Comparison of ENCODE assay signal across 8 cellular contexts in the genomic region with DNA sequence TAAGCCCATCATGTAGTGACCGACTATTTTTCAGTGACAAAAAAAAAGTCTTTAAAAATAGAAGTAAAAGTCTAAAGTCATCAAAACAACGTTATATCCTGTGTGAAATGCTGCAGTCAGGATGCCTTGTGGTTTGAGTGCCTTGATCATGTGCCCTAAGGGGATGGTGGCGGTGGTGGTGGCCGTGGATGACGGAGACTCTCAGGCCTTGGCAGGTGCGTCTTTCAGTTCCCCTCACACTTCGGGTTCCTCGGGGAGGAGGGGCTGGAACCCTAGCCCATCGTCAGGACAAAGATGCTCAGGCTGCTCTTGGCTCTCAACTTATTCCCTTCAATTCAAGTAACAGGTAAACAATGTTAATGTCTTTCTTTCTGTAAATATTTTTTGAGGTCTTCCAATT. TPM values are rescaled to one million over a fixed set of nuclear protein-coding genes. Genes with fewer than 3 reads are reported as not detected.
A peak's percentile ranks its signal among the peaks of the same experiment; 100 is the strongest.
DNase-seq lines count a peak whose midpoint lies in the region; ATAC-seq and TF ChIP-seq lines count a peak whose summit lies in the region.

A gene (plus strand): TSS at position 237 of the 400 bp plus-strand sequence. CDS start 58 bp downstream, at position 295.

- no peaks in the 10 kb centered on the region for H3K4me1 ChIP-seq in lower lobe of right lung
- H3K4me1 ChIP-seq in SK-N-SH (ENCODE audit: control insufficient read depth in 1 of 2, insufficient read depth in 2 of 2, low read depth in 1 of 2, low read length in 1 of 2), result no peaks in the 10 kb centered on the region
- H3K4me1 ChIP-seq in foreskin keratinocyte, result no peaks in the 10 kb centered on the region

- POLR2A ChIA-PET in activated CD4-positive, alpha-beta memory T cell treated with anti-CD3 and anti-CD28 coated beads, Interleukin-2, amount 10 ng/mL, durations not matched to agents 7 days and 5 days (lab: Charles Lee), result interaction anchor here (0.9 to 21.4 kb wide), 20 partner anchors 11 to 796 kb away, joined by 3 to 859 read pairs (median 5); a partner anchor contains a TSS
- POLR2A ChIA-PET in SK-N-SH (lab: Yijun Ruan, JAX), result no interaction called here

- WGBS in SK-N-SH (ENCODE audit: low lambda C conversion rate), result 80% methylated on average over 9 of the region's 9 CpGs

- no peaks in the 10 kb centered on the region for H4K20me1 ChIP-seq in SK-N-SH (ENCODE audit: insufficient read depth)

- H3K4me1 Mint-ChIP-seq in activated CD4-positive, alpha-beta memory T cell treated with anti-CD3 and anti-CD28 coated beads, Interleukin-2, amount 10 ng/mL, durations not matched to agents 7 days and 5 days, result peaks cover 46% of the 10 kb centered on the region

- H3K9me3 Mint-ChIP-seq in activated CD4-positive, alpha-beta memory T cell treated with anti-CD3 and anti-CD28 coated beads, Interleukin-2, amount 10 ng/mL, durations not matched to agents 7 days and 5 days, result peaks cover 3% of the 10 kb centered on the region

- H3K27me3 Mint-ChIP-seq in activated CD4-positive, alpha-beta memory T cell treated with anti-CD3 and anti-CD28 coated beads, Interleukin-2, amount 10 ng/mL, durations not matched to agents 7 days and 5 days, result no peaks in the 10 kb centered on the region

- TF ChIP-seq EP300 in SK-N-SH (IDR thresholded peaks at IDR 0.05; ENCODE audit: borderline replicate concordance in 1 of 2, low read depth in 1 of 2, low read length in 1 of 2), result no peak

- TF ChIP-seq CTCF in lower lobe of right lung (IDR thresholded peaks at IDR 0.05) (no peak), SK-N-SH (IDR thresholded peaks at IDR 0.05) (no peak), foreskin keratinocyte (conservative IDR thresholded peaks at IDR 0.05) (no peak)

- H3K79me2 ChIP-seq in SK-N-SH (ENCODE audit: insufficient read depth), result no peaks in the 10 kb centered on the region

- no peak within 1 kb of the TSS for H3K4me2 ChIP-seq in SK-N-SH

- peak within 1 kb of the TSS; percentile 22 for H3K4me3 ChIP-seq in lower lobe of right lung
- no peak within 1 kb of the TSS for H3K4me3 ChIP-seq in SK-N-SH (ENCODE audit: low read depth in 2 of 2, low read length in 1 of 2)

- H3K27ac Mint-ChIP-seq in activated CD4-positive, alpha-beta memory T cell treated with anti-CD3 and anti-CD28 coated beads, Interleukin-2, amount 10 ng/mL, durations not matched to agents 7 days and 5 days, result peak within 1 kb of the TSS; percentile 97

- H2AFZ ChIP-seq in SK-N-SH (ENCODE audit: low read depth), result no peak within 1 kb of the TSS

- DNase-seq in activated CD4-positive, alpha-beta memory T cell treated with anti-CD3 and anti-CD28 coated beads, Interleukin-2, amount 10 ng/mL, durations not matched to agents 7 days and 5 days, result peak; percentile 95
- DNase-seq in lower lobe of right lung (no peak), SK-N-SH (no peak), NCI-H524 treated with DMSO at 0.1 percent for 48 hours (lab: John Stamatoyannopoulos, UW) (no peak), foreskin keratinocyte (no peak)
- DNase-seq in stimulated activated naive CD8-positive, alpha-beta T cell treated with anti-CD3 and anti-CD28 coated beads, Interleukin-15, Interleukin-2, amounts not matched to agents 100 U/mL and 50 U/mL, for 24 hours, result peak; percentile 85

- peak within 1 kb of the TSS; percentile 1 for H3K27ac ChIP-seq in lower lobe of right lung
- H3K27ac ChIP-seq in SK-N-SH (ENCODE audit: low read depth in 2 of 2, low read length in 1 of 2), result no peak within 1 kb of the TSS
- H3K27ac ChIP-seq in foreskin keratinocyte, result no peak within 1 kb of the TSS

- H3K36me3 ChIP-seq in lower lobe of right lung (no peaks in the 10 kb centered on the region), SK-N-SH (replicated peaks in 1 of 2; ENCODE audit: control insufficient read depth in 1 of 2, insufficient read depth in 2 of 2, low read length in 1 of 2) (no peaks in the 10 kb centered on the region)

- TF ChIP-seq RAD21 in SK-N-SH (IDR thresholded peaks at IDR 0.05; ENCODE audit: low read length), result no peak

- H3K4me3 Mint-ChIP-seq in activated CD4-positive, alpha-beta memory T cell treated with anti-CD3 and anti-CD28 coated beads, Interleukin-2, amount 10 ng/mL, durations not matched to agents 7 days and 5 days, result peak within 1 kb of the TSS; percentile 90

- H3K27me3 ChIP-seq in lower lobe of right lung (ENCODE audit: low read depth) (no peaks in the 10 kb centered on the region), SK-N-SH (ENCODE audit: insufficient read depth) (no peaks in the 10 kb centered on the region), foreskin keratinocyte (peaks cover 21% of the 10 kb centered on the region)

- CTCF ChIA-PET in activated CD4-positive, alpha-beta memory T cell treated with anti-CD3 and anti-CD28 coated beads, Interleukin-2, amount 10 ng/mL, durations not matched to agents 7 days and 5 days (lab: Charles Lee), result interaction anchor here (0.6 to 7.6 kb wide), 9 partner anchors 14 to 162 kb away, joined by 3 to 62 read pairs (median 6); no protein-coding TSS in a partner anchor
- CTCF ChIA-PET in SK-N-SH (lab: Yijun Ruan, JAX), result no interaction called here

- no peaks in the 10 kb centered on the region for H3F3A ChIP-seq in SK-N-SH (replicated peaks; ENCODE audit: insufficient read depth)

- H3K9me2 ChIP-seq in SK-N-SH, result no peaks in the 10 kb centered on the region

- no peak within 1 kb of the TSS for H3K9ac ChIP-seq in SK-N-SH

- ATAC-seq in GM19324 (IDR thresholded peaks at IDR 0.05; ENCODE audit: low FRiP score, unreplicated experiment) (peak; percentile 100), HG03280 (IDR thresholded peaks at IDR 0.05; ENCODE audit: unreplicated experiment) (peak; percentile 100), lower lobe of right lung (peak; percentile 56 to 83), foreskin keratinocyte (no peak)
- ATAC-seq in stimulated activated naive CD8-positive, alpha-beta T cell treated with anti-CD3 and anti-CD28 coated beads, Interleukin-15, Interleukin-2, amounts not matched to agents 100 U/mL and 50 U/mL, for 24 hours, result peak; percentile 74

- no peaks in the 10 kb centered on the region for H3K9me3 ChIP-seq in lower lobe of right lung
- 0 out of 2 replicates have a peak, but pooled peaks cover 6% of the 10 kb centered on the region for H3K9me3 ChIP-seq in SK-N-SH

- peaks cover 48% of the 10 kb centered on the region for H3K36me3 Mint-ChIP-seq in activated CD4-positive, alpha-beta memory T cell treated with anti-CD3 and anti-CD28 coated beads, Interleukin-2, amount 10 ng/mL, durations not matched to agents 7 days and 5 days (ENCODE audit: low read depth)

- intact Hi-C loops in lower lobe of right lung (cut with DNase I), result no loop called here

TF ChIP-seq in SK-N-SH, 30 proteins besides CTCF, POLR2A, EP300 and RAD21:
- TF ChIP-seq GATA2 (CRISPR knock-in tag; IDR thresholded peaks at IDR 0.05) (no peak), MXI1 (IDR thresholded peaks at IDR 0.05; ENCODE audit: low read depth, low read length) (no peak), SMC3 (IDR thresholded peaks at IDR 0.05; ENCODE audit: low read depth, low read length) (no peak), TEAD4 (IDR thresholded peaks at IDR 0.05; ENCODE audit: borderline replicate concordance, insufficient read depth) (no peak), FOSL2 (IDR thresholded peaks at IDR 0.05; ENCODE audit: borderline replicate concordance, low read depth) (no peak), YY1 (IDR thresholded peaks at IDR 0.05; ENCODE audit: low read depth) (no peak), NRF1 (IDR thresholded peaks at IDR 0.05; ENCODE audit: low read depth, low read length) (no peak), RFX5 (IDR thresholded peaks at IDR 0.05; ENCODE audit: low read length) (no peak), NFIC (IDR thresholded peaks at IDR 0.05; ENCODE audit: borderline replicate concordance) (no peak), TCF12 (IDR thresholded peaks at IDR 0.05) (no peak), CHD2 (IDR thresholded peaks at IDR 0.05; ENCODE audit: low read length, partially characterized antibody) (no peak)
- TF ChIP-seq, protein P1, sequence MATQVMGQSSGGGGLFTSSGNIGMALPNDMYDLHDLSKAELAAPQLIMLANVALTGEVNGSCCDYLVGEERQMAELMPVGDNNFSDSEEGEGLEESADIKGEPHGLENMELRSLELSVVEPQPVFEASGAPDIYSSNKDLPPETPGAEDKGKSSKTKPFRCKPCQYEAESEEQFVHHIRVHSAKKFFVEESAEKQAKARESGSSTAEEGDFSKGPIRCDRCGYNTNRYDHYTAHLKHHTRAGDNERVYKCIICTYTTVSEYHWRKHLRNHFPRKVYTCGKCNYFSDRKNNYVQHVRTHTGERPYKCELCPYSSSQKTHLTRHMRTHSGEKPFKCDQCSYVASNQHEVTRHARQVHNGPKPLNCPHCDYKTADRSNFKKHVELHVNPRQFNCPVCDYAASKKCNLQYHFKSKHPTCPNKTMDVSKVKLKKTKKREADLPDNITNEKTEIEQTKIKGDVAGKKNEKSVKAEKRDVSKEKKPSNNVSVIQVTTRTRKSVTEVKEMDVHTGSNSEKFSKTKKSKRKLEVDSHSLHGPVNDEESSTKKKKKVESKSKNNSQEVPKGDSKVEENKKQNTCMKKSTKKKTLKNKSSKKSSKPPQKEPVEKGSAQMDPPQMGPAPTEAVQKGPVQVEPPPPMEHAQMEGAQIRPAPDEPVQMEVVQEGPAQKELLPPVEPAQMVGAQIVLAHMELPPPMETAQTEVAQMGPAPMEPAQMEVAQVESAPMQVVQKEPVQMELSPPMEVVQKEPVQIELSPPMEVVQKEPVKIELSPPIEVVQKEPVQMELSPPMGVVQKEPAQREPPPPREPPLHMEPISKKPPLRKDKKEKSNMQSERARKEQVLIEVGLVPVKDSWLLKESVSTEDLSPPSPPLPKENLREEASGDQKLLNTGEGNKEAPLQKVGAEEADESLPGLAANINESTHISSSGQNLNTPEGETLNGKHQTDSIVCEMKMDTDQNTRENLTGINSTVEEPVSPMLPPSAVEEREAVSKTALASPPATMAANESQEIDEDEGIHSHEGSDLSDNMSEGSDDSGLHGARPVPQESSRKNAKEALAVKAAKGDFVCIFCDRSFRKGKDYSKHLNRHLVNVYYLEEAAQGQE (IDR thresholded peaks at IDR 0.05; ENCODE audit: low read depth, low read length), result no peak

RNA-seq across cellular contexts. Expression of the gene that starts here (rescaled TPM):
- 100 to 1,000 TPM; 194 to 205 TPM for total RNA-seq in activated CD4-positive, alpha-beta memory T cell treated with anti-CD3 and anti-CD28 coated beads, Interleukin-2, amount 10 ng/mL, durations not matched to agents 7 days and 5 days
- total RNA-seq in lower lobe of right lung (2.2 TPM), foreskin keratinocyte (not detected in 2 replicates)
- polyA plus RNA-seq in SK-N-SH (2012; rRNA removed) (0.05 and 0.13 TPM in 2 replicates), foreskin keratinocyte (not detected in 2 replicates)
- polyA plus RNA-seq in SK-N-SH (2012; cell fraction: cytosol; rRNA removed), result 0.04 and 0.10 TPM in 2 replicates
- polyA plus RNA-seq in SK-N-SH (2012; cell fraction: nucleus; rRNA removed), result 0.05 and 0.06 TPM in 2 replicates

Comparison
In these comparisons a context has a peak if more than half of its experiments do, and no peak if none do; other contexts are left out.
1. RNA of the gene that starts here (total RNA-seq): 194 to 205 TPM in activated CD4-positive, alpha-beta memory T cell treated with anti-CD3 and anti-CD28 coated beads, Interleukin-2, amount 10 ng/mL, durations not matched to agents 7 days and 5 days; 2.2 TPM in lower lobe of right lung (single experiment) and not detected in foreskin keratinocyte; every median in the first group is over 10 times any median in the second.
2. DNase-seq: peak in activated CD4-positive, alpha-beta memory T cell treated with anti-CD3 and anti-CD28 coated beads, Interleukin-2, amount 10 ng/mL, durations not matched to agents 7 days and 5 days (single experiment) and stimulated activated naive CD8-positive, alpha-beta T cell treated with anti-CD3 and anti-CD28 coated beads, Interleukin-15, Interleukin-2, amounts not matched to agents 100 U/mL and 50 U/mL, for 24 hours (single experiment); none in lower lobe of right lung (single experiment), SK-N-SH (single experiment), NCI-H524 treated with DMSO at 0.1 percent for 48 hours (single experiment) and foreskin keratinocyte (0 of 2).